10 cellular contexts compared by ENCODE assay signal in the genomic region with DNA sequence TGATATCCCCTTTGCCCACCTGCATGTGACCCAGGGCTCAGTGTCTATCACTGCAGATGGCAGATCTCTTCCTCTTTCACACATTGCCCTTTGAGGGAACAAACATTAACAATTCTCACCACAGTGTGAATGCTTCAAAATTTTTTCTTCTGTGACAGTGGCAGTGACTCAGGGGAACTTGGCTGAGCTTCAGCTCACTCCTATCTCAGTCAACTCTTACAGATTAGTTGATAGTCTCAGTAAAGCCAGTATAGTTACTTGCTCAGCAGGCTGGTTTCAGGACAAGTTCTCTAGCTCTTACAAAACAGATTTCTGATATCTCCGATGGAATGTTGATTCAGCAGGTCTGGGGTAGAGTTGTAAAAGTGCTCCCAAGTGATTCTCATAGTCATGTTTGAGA.
DNase-seq lines count a peak whose midpoint lies in the region; ATAC-seq and TF ChIP-seq lines count a peak whose summit lies in the region.
"Had no signal": no experiment of that assay in that cellular context is flagged by ENCODE, and none has a peak within 500 bp of the region (broad histone marks: within the 10 kb centered on the region; RNA-seq: fewer than 3 reads in every experiment).

No MANE protein-coding gene starts in this region.

- H3F3A ChIP-seq in PC-9 (ENCODE audit: insufficient read depth, low read depth): peaks cover 40% of the 10 kb centered on the region

- H3K27me3 ChIP-seq in PC-9 (ENCODE audit: insufficient read depth, low read depth): no peaks in the 10 kb centered on the region
- no peaks in the 10 kb centered on the region for H3K27me3 ChIP-seq in esophagus muscularis mucosa
- no peaks in the 10 kb centered on the region for H3K27me3 ChIP-seq in BE2C

- ATAC-seq in GM18867 (IDR thresholded peaks at IDR 0.05; ENCODE audit: unreplicated experiment) (peak; percentile 68), GM18502 (IDR thresholded peaks at IDR 0.05; ENCODE audit: poor library complexity, unreplicated experiment) (no peak), HG02970 (IDR thresholded peaks at IDR 0.05; ENCODE audit: low FRiP score, unreplicated experiment) (no peak)

- CTCF ChIA-PET in PC-9 (lab: Charles Lee): no interaction called here

- no peaks in the 10 kb centered on the region for H4K20me1 ChIP-seq in PC-9 (ENCODE audit: insufficient read depth)

- POLR2A ChIA-PET in PC-9 (lab: Charles Lee; ENCODE audit: unreplicated experiment): no interaction called here

- H3K36me3 ChIP-seq in PC-9 (ENCODE audit: low read depth) (no peaks in the 10 kb centered on the region), esophagus muscularis mucosa (no peaks in the 10 kb centered on the region), BE2C (no peaks in the 10 kb centered on the region)

- TF ChIP-seq CTCF in PC-9 (conservative IDR thresholded peaks at IDR 0.05): no peak
- TF ChIP-seq CTCF in esophagus muscularis mucosa (IDR thresholded peaks at IDR 0.05): no peak
- TF ChIP-seq CTCF in BE2C (IDR thresholded peaks at IDR 0.05; ENCODE audit: low read depth, low read length): no peak

- no peaks in the 10 kb centered on the region for H3K9me2 ChIP-seq in PC-9 (ENCODE audit: insufficient read depth)

- H3K27ac ChIP-seq in PC-9 (peak overlapping the region; percentile 90), esophagus muscularis mucosa (replicated peaks in 1 of 4) (no peak overlapping the region)

- TF ChIP-seq POLR2A in esophagus muscularis mucosa (IDR thresholded peaks at IDR 0.05; ENCODE audit: low read depth): no peak

- H3K4me2 ChIP-seq in PC-9: peak overlapping the region; percentile 55

- no peak for TF ChIP-seq EP300 in esophagus muscularis mucosa (IDR thresholded peaks at IDR 0.05)

- 63% methylated on average over 1 of the region's 1 CpG for WGBS in esophagus muscularis mucosa

- H3K4me3 ChIP-seq in PC-9 (no peak overlapping the region), esophagus muscularis mucosa (no peak overlapping the region), BE2C (ENCODE audit: low read depth, low read length) (no peak overlapping the region)

- H3K9me3 ChIP-seq in PC-9 (ENCODE audit: insufficient read depth, low read depth): no peaks in the 10 kb centered on the region; the same call in 1 of the 2 replicates
- no peaks in the 10 kb centered on the region for H3K9me3 ChIP-seq in esophagus muscularis mucosa
- no peaks in the 10 kb centered on the region for H3K9me3 ChIP-seq in BE2C

- DNase-seq in PC-9 (peak; percentile 57 to 95), esophagus muscularis mucosa (ENCODE audit: extremely low spot score) (peak; percentile 45), pons (ENCODE audit: low spot score) (peak; percentile 34), AML-193 (lab: John Stamatoyannopoulos, UW) (no peak), BE2C (no peak)
- DNase-seq: NCI-H1092 treated with DMSO at 0.1 percent for 48 hours; stimulated activated CD4-positive, alpha-beta T cell treated with anti-CD3 and anti-CD28 coated beads, Interleukin-15, amount 100 ng/mL, for 24 hours had no signal

- peak overlapping the region; percentile 35; the same call in 1 of the 2 replicates for H2AFZ ChIP-seq in PC-9

- intact Hi-C loops in PC-9 (cut with micrococcal nuclease; ENCODE audit: unreplicated experiment) (loop anchor here (1.0 to 10.0 kb wide), 5 partner anchors 31 to 594 kb away; no protein-coding TSS in a partner anchor), esophagus muscularis mucosa (cut with DNase I) (no loop called here)

- BruUV-seq in PC-9 (replicated peaks; lab: Mats Ljungman, UMichigan): no TSS peak

- H3K4me1 ChIP-seq in PC-9 (replicated peaks; ENCODE audit: insufficient read depth): peaks cover 77% of the 10 kb centered on the region
- H3K4me1 ChIP-seq in esophagus muscularis mucosa: peaks cover 0 to 20% (median 13%) of the 10 kb centered on the region in 4 donors
- no peaks in the 10 kb centered on the region; the same call in 1 of the 2 replicates for H3K4me1 ChIP-seq in BE2C

- no peaks in the 10 kb centered on the region for H3K79me2 ChIP-seq in PC-9 (ENCODE audit: low read depth)

Comparison
In these comparisons a context has a peak if more than half of its experiments do, and no peak if none do; other contexts are left out.
1. DNase-seq: peak in PC-9 (2 of 2), esophagus muscularis mucosa (single experiment) and pons (single experiment); none in AML-193 (0 of 2) and BE2C (single experiment).